36 cellular contexts compared by ENCODE assay signal in the genomic region with DNA sequence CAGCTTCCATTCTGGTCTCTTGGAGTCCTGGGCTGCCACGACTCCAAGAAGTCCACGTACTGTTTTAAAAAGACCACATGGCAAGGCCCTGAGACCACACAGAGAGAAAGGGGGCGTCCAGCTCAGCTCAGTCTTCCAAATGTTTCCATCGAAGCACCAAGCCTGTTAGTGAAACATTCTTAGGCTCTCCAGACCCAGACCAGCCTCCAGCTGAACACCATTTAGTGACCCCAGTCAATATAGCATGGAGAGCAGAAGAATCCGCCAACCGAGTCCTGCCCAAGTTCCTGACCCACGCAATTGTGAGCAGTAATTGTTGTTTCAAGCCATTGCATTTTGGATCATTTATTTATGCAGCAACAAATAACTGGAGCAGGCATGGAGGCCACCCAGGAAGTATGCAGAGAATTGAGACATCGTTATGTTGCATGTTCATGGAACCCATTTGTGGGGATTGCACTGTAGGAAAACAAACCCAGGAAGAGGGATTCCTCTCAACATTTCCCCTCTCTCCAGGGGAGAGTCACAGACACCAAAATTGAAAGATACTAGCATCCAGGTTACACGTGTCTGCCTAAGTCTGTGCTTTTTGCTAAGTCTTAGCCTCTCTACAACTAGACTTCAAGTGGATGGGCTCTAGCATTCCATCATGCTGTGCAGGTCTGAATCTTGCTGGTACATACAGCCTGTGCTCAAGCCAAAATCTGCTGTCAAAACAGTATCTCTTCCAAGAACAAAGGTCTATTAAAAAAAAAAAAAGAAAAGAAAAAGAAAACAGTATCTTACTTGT.
"Had no signal": no experiment of that assay in that cellular context is flagged by ENCODE, and none has a peak within 500 bp of the region (broad histone marks: within the 10 kb centered on the region; RNA-seq: fewer than 3 reads in every experiment).

No MANE protein-coding gene starts in this region.

- DNase-seq: activated B cell treated with CpG ODN at 0.5 μM for 24 hours; activated CD4-positive, alpha-beta memory T cell treated with anti-CD3 and anti-CD28 coated beads for 36 hours; activated CD4-positive, alpha-beta T cell treated with anti-CD3 and anti-CD28 coated beads for 4 hours; activated CD4-positive, alpha-beta T cell treated with anti-CD3 and anti-CD28 coated beads, Interleukin-2, amount 10 ng/mL, durations not matched to agents 24 days and 14 days; activated CD4-positive, alpha-beta T cell treated with anti-CD3 and anti-CD28 coated beads, Interleukin-2, amount 50 U/mL, for 1 hour; activated CD4-positive, alpha-beta T cell treated with anti-CD3 and anti-CD28 coated beads, Interleukin-2, amount 50 U/mL, for 4 hours; activated CD4-positive, CD25-positive, alpha-beta regulatory T cell treated with anti-CD3 and anti-CD28 coated beads, Interleukin-2, amount 50 U/mL, for 72 hours; activated CD8-positive, alpha-beta memory T cell treated with anti-CD3 and anti-CD28 coated beads, Interleukin-2, amount 50 U/mL, for 4 hours; activated CD8-positive, alpha-beta T cell treated with anti-CD3 and anti-CD28 coated beads for 36 hours; activated effector memory CD4-positive, alpha-beta T cell treated with anti-CD3 and anti-CD28 coated beads, Interleukin-2, amount 50 U/mL, for 16 hours; activated gamma-delta T cell treated with Interleukin-2 at 50 U/mL for 16 hours; activated naive CD4-positive, alpha-beta T cell; activated naive CD4-positive, alpha-beta T cell treated with anti-CD3 and anti-CD28 coated beads for 36 hours; activated naive CD4-positive, alpha-beta T cell treated with anti-CD3 and anti-CD28 coated beads, Interleukin-2, amount 50 U/mL, for 16 hours; activated naive CD8-positive, alpha-beta T cell treated with anti-CD3 and anti-CD28 coated beads for 36 hours; activated T-cell treated with anti-CD3 and anti-CD28 coated beads for 4 hours; activated T-cell treated with anti-CD3 and anti-CD28 coated beads, Interleukin-2, amount 50 U/mL, for 1 hour; activated T-cell treated with anti-CD3 and anti-CD28 coated beads, Interleukin-2, amount 50 U/mL, for 4 hours; activated T-cell treated with anti-CD3 and anti-CD28 coated beads, Interleukin-2, amount 50 U/mL, for 72 hours; adrenal gland; amniotic stem cell; aorta; body of pancreas; brain microvascular endothelial cell; caudate nucleus; cerebellar nuclear complex; T-helper 1 cell; T-helper 2 cell; T-helper 9 cell had no signal

- H3K27me3 ChIP-seq: adrenal gland, body of pancreas, brain microvascular endothelial cell, breast epithelium, cardiac muscle cell had no signal

- H3K4me3 ChIP-seq: adrenal gland, body of pancreas, breast epithelium, cardiac muscle cell had no signal

- H3K27ac ChIP-seq: adrenal gland, body of pancreas, brain microvascular endothelial cell, breast epithelium, cardiac muscle cell, VCaP had no signal

- H3K9me3 ChIP-seq: adrenal gland, body of pancreas, breast epithelium had no signal

- ATAC-seq: activated CD8-positive, alpha-beta T cell treated with anti-CD3 and anti-CD28 coated beads for 36 hours; activated naive CD4-positive, alpha-beta T cell treated with anti-CD3 and anti-CD28 coated beads, Interleukin-2, amount 50 U/mL, for 72 hours; activated T-cell treated with anti-CD3 and anti-CD28 coated beads, Interleukin-2, amount 50 U/mL, for 4 hours; activated T-cell treated with anti-CD3 and anti-CD28 coated beads, Interleukin-2, amount 50 U/mL, for 72 hours; activated T-helper 17 cell treated with anti-CD3 and anti-CD28 coated beads, Interleukin-2, amount 50 U/mL, for 72 hours; body of pancreas had no signal

- H3K4me1 ChIP-seq: adrenal gland, body of pancreas, breast epithelium had no signal

- FAIRE-seq: astrocyte, TTC549 had no signal

- H3K36me3 ChIP-seq: adrenal gland, brain microvascular endothelial cell, breast epithelium, cardiac muscle cell had no signal
